In genomic region chr5:163506726-163507125, GRCh38 we compare ENCODE assay signal across 8 cellular contexts. TPM values are rescaled to one million over a fixed set of nuclear protein-coding genes. Genes with fewer than 3 reads are reported as not detected.
A peak's percentile ranks its signal among the peaks of the same experiment; 100 is the strongest.
DNase-seq lines count a peak whose midpoint lies in the region; ATAC-seq and TF ChIP-seq lines count a peak whose summit lies in the region.

No MANE protein-coding gene starts in this region.

- ATAC-seq in T-helper 17 cell (no peak), gastrocnemius medialis (no peak), HG02884 (IDR thresholded peaks at IDR 0.05; ENCODE audit: unreplicated experiment) (no peak)

- H3K9me3 Mint-ChIP-seq in activated naive CD4-positive, alpha-beta T cell treated with anti-CD3 and anti-CD28 coated beads, Interleukin-2, amount 10 ng/mL, durations not matched to agents 7 days and 5 days, result no peaks in the 10 kb centered on the region

- peak overlapping the region; percentile 94 for H3K4me3 Mint-ChIP-seq in activated naive CD4-positive, alpha-beta T cell treated with anti-CD3 and anti-CD28 coated beads, Interleukin-2, amount 10 ng/mL, durations not matched to agents 7 days and 5 days
- peak overlapping the region; percentile 97 for H3K4me3 Mint-ChIP-seq in T-helper 17 cell

- peaks cover 58 to 64% of the 10 kb centered on the region in 2 donors for H3K4me1 ChIP-seq in gastrocnemius medialis

- H3K36me3 ChIP-seq in gastrocnemius medialis, result no peaks in the 10 kb centered on the region

- H3K9me3 ChIP-seq in T-helper 17 cell (ENCODE audit: control insufficient read depth, low read length, poor library complexity, severe bottlenecking) (no peaks in the 10 kb centered on the region), gastrocnemius medialis (no peaks in the 10 kb centered on the region)

- TF ChIP-seq CTCF in fibroblast of the aortic adventitia (IDR thresholded peaks at IDR 0.05; ENCODE audit: insufficient read depth, low read length) (no peak), gastrocnemius medialis (IDR thresholded peaks at IDR 0.05 in 4 of 5, conservative IDR thresholded peaks at IDR 0.05 in 1 of 5) (no peak)

- H3K27ac Mint-ChIP-seq in activated naive CD4-positive, alpha-beta T cell treated with anti-CD3 and anti-CD28 coated beads, Interleukin-2, amount 10 ng/mL, durations not matched to agents 7 days and 5 days, result peak overlapping the region; percentile 99
- H3K27ac Mint-ChIP-seq in T-helper 17 cell, result peak overlapping the region; percentile 99

- H3K27me3 ChIP-seq in gastrocnemius medialis, result no peaks in the 10 kb centered on the region

- H3K4me3 ChIP-seq in fibroblast of the aortic adventitia (ENCODE audit: low read depth, low read length) (peak overlapping the region; percentile 72), gastrocnemius medialis (peak overlapping the region; percentile 72 to 88 (median 80))

- intact Hi-C loops in gastrocnemius medialis (cut with DNase I; ENCODE audit: low total_unique reads), result no loop called here

- H3K4me1 Mint-ChIP-seq in activated naive CD4-positive, alpha-beta T cell treated with anti-CD3 and anti-CD28 coated beads, Interleukin-2, amount 10 ng/mL, durations not matched to agents 7 days and 5 days, result peaks cover 54% of the 10 kb centered on the region
- peaks cover 44% of the 10 kb centered on the region for H3K4me1 Mint-ChIP-seq in T-helper 17 cell

- H3K36me3 Mint-ChIP-seq in activated naive CD4-positive, alpha-beta T cell treated with anti-CD3 and anti-CD28 coated beads, Interleukin-2, amount 10 ng/mL, durations not matched to agents 7 days and 5 days, result peaks cover 29% of the 10 kb centered on the region
- peaks cover 4% of the 10 kb centered on the region for H3K36me3 Mint-ChIP-seq in T-helper 17 cell (ENCODE audit: low read depth)

- CTCF ChIA-PET in activated naive CD4-positive, alpha-beta T cell treated with anti-CD3 and anti-CD28 coated beads, Interleukin-2, amount 10 ng/mL, durations not matched to agents 7 days and 5 days (lab: Charles Lee), result no interaction called here

- in situ Hi-C loops in gastrocnemius medialis (cut with MboI; ENCODE audit: low sequenced_read_pairs in 4 of 4), result loop anchor here in 1 of 4 donors (10.0 kb wide), 1 partner anchor 52 kb away; no protein-coding TSS in a partner anchor

- no peak for TF ChIP-seq POLR2A in gastrocnemius medialis (IDR thresholded peaks at IDR 0.05)

- no peaks in the 10 kb centered on the region for H3K27me3 Mint-ChIP-seq in activated naive CD4-positive, alpha-beta T cell treated with anti-CD3 and anti-CD28 coated beads, Interleukin-2, amount 10 ng/mL, durations not matched to agents 7 days and 5 days
- H3K27me3 Mint-ChIP-seq in T-helper 17 cell, result no peaks in the 10 kb centered on the region

- H3K27ac ChIP-seq in gastrocnemius medialis, result peak overlapping the region; percentile 92 to 98 (median 96)

- DNase-seq in activated naive CD4-positive, alpha-beta T cell treated with anti-CD3 and anti-CD28 coated beads, Interleukin-2, amount 10 ng/mL, durations not matched to agents 7 days and 5 days, result no peak
- no peak for DNase-seq in activated naive CD4-positive, alpha-beta T cell treated with Interleukin-2 at 50 U/mL for 16 hours
- DNase-seq in T-helper 17 cell (no peak), fibroblast of the aortic adventitia (ENCODE audit: low read depth) (peak; percentile 56), gastrocnemius medialis (no peak), NCI-H2029 treated with DMSO at 0.1 percent for 48 hours (lab: John Stamatoyannopoulos, UW) (no peak), ecto neural progenitor cell (ENCODE audit: low spot score) (no peak)

RNA-seq across cellular contexts. Expression of gene MAT2B, which starts 1.3 kb away (rescaled TPM):
- total RNA-seq in T-helper 17 cell (10 to 100 TPM; 55.5 to 70.4 TPM), fibroblast of the aortic adventitia (ENCODE audit: low replicate concordance) (31.6 and 74.7 TPM in 2 replicates), gastrocnemius medialis (10 to 100 TPM; 26.6 to 44.7 (median 32.1) TPM)

RNA-seq across cellular contexts. Expression of gene HMMR, which starts 46.3 kb away (rescaled TPM):
- under 1 TPM; 0.45 to 0.52 TPM for total RNA-seq in T-helper 17 cell
- 1.2 and 37.2 TPM in 2 replicates for total RNA-seq in fibroblast of the aortic adventitia (ENCODE audit: low replicate concordance)
- total RNA-seq in gastrocnemius medialis, result 1 to 10 TPM in 1 of 4 donors, under 1 TPM in 3; 0.12 to 1.3 (median 0.55) TPM

RNA-seq across cellular contexts. Expression of gene NUDCD2, which starts 46.8 kb away (rescaled TPM):
- 10 to 100 TPM; 17.9 to 19.5 TPM for total RNA-seq in T-helper 17 cell
- 8.5 and 9.1 TPM in 2 replicates for total RNA-seq in fibroblast of the aortic adventitia (ENCODE audit: low replicate concordance)
- total RNA-seq in gastrocnemius medialis, result 1 to 10 TPM; 4.2 to 9.1 (median 5.1) TPM
